28 cellular contexts compared by ENCODE assay signal in the genomic region with DNA sequence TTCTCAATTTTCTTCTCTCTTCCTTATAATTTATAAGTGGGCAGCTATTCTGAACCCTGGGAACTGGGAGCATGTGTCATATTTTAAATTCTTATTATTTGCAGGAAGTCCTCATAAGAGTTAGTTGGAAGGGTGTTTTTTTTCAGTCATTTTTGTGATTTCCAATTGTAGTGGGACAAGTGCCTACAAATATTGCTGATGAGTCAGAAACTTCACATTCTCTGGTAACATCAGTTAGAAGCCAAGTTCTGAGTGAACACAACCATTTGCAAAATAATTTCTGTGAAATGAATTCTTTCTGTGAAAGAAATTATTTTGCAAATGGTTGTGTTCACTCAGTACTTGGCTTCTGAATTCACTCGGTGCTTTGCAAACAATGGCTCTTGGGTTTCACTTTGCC. TPM values are rescaled to one million over a fixed set of nuclear protein-coding genes. Genes with fewer than 3 reads are reported as not detected.
"Had no signal": no experiment of that assay in that cellular context is flagged by ENCODE, and none has a peak within 500 bp of the region (broad histone marks: within the 10 kb centered on the region; RNA-seq: fewer than 3 reads in every experiment).

No MANE protein-coding gene starts in this region.

- H3K9me3 ChIP-seq: SK-N-SH had no signal

- H3K27ac ChIP-seq: RWPE1 had no signal

- H3K4me2 ChIP-seq: SK-N-SH had no signal

- H3K9ac ChIP-seq: SK-N-SH had no signal

- DNase-seq: KBM-7; MV-4-11; NCI-H1048; NCI-H1105; NCI-H1417; NCI-H1436 treated with DMSO at 0.1 percent for 48 hours; NCI-H1694; NCI-H187 treated with DMSO at 0.1 percent for 48 hours; NCI-H2029 treated with DMSO at 0.1 percent for 48 hours; NCI-H226; NCI-H446; NCI-H510A; NCI-H524 treated with DMSO at 0.1 percent for 48 hours; NCI-H69; NCI-H774; NK-92 treated with Interleukin-12 subunit alpha and Interleukin-12 subunit beta, amount 100 ng/mL, for 24 hours; PC-3; SHP77; SK-N-SH; SW 1271; T-cell had no signal

- ATAC-seq: Panc1, PC-3, T-cell had no signal

RNA-seq across cellular contexts. Expression of a gene that starts 20.8 kb away (rescaled TPM):
- total RNA-seq: LHCN-M2, MCF 10A, OCI-LY7, SK-MEL-5, T-cell had no signal
- polyA plus RNA-seq: IgD-negative memory B cell, SK-N-SH had no signal
